ENCODE assay signal across 22 cellular contexts in the genomic region with DNA sequence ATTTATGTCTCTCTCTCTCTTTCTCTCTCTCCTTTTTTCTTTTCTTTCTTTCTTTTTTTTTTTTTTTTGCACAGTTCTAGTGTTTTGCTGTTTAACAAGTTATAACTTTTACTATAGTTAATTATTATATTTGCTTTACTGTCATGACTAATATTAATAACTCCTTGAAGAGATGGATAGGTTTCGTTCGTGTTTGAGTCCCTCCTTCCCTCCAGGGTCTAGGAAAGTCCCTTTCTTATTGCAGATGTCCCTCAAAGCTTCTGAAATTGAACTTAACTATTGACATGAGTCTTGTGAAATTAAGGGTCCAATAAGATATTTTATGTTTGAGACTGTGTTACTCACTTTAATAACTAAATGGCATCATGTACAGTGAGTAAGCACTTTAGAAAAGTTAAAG.
DNase-seq lines count a peak whose midpoint lies in the region; ATAC-seq and TF ChIP-seq lines count a peak whose summit lies in the region.
"Had no signal": no experiment of that assay in that cellular context is flagged by ENCODE, and none has a peak within 500 bp of the region (broad histone marks: within the 10 kb centered on the region; RNA-seq: fewer than 3 reads in every experiment).

No MANE protein-coding gene starts in this region.

- 53 to 74% methylated on average over 2 of the region's 2 CpGs for WGBS in gastroesophageal sphincter (ENCODE audit: low coverage in 1 of 2), 2 donors
- no CpG with 5 or more reads among the region's 2 CpGs for WGBS in H9 (ENCODE audit: extremely low coverage, insufficient read length, low lambda C conversion rate)
- 38 to 71% (median 51%) methylated on average over 2 of the region's 2 CpGs for WGBS in adrenal gland, 4 donors

- no peak overlapping the region for H3T11ph ChIP-seq in H9 (ENCODE audit: low read length)

- H3K4me3 ChIP-seq in gastroesophageal sphincter (no peak overlapping the region), adrenal gland (no peak overlapping the region)
- H3K4me3 ChIP-seq: lung, vagina had no signal

- TF ChIP-seq CTCF in gastroesophageal sphincter (IDR thresholded peaks at IDR 0.05) (no peak), H9 (conservative IDR thresholded peaks at IDR 0.05) (no peak), adrenal gland (IDR thresholded peaks at IDR 0.05) (no peak)

- H3K4me3 Mint-ChIP-seq in H9: no peak overlapping the region
- H3K4me3 Mint-ChIP-seq: stimulated activated naive CD8-positive, alpha-beta T cell treated with anti-CD3 and anti-CD28 coated beads, Interleukin-15, Interleukin-2, amounts not matched to agents 100 ng/mL and 50 ng/mL, for 24 hours had no signal

- no peaks in the 10 kb centered on the region for H3K23me2 ChIP-seq in H9 (ENCODE audit: insufficient read length, low read depth, low read length, poor library complexity, severe bottlenecking)

- peaks cover 5 to 17% of the 10 kb centered on the region in 2 experiments; a peak in 3 of 5 replicates for H3K9me3 Mint-ChIP-seq in H9

- no peak overlapping the region for H3K9ac ChIP-seq in H9 (ENCODE audit: extremely low read depth, insufficient read length, low read length)

- peaks cover 20 to 28% (median 23%) of the 10 kb centered on the region in 3 experiments for H3K36me3 Mint-ChIP-seq in H9 (ENCODE audit: insufficient read depth in 1 of 3, low read depth in 3 of 3)
- H3K36me3 Mint-ChIP-seq: naive B cell had no signal

- intact Hi-C loops in adrenal gland (cut with DNase I): no loop called here

- no peak overlapping the region for H3K4me2 ChIP-seq in H9 (ENCODE audit: insufficient read depth, insufficient read length, low read length)

- no peak overlapping the region for H2AK5ac ChIP-seq in H9 (ENCODE audit: insufficient read length, low read length)

- no peak overlapping the region for H2BK5ac ChIP-seq in H9 (ENCODE audit: insufficient read length, low read length)

- no peak overlapping the region for H3K27ac Mint-ChIP-seq in H9
- H3K27ac Mint-ChIP-seq: naive B cell; stimulated activated naive CD8-positive, alpha-beta T cell treated with anti-CD3 and anti-CD28 coated beads, Interleukin-15, Interleukin-2, amounts not matched to agents 100 ng/mL and 50 ng/mL, for 24 hours had no signal

- TF ChIP-seq POLR2A in GM18505 (IDR thresholded peaks at IDR 0.05; ENCODE audit: borderline replicate concordance, extremely low read depth, insufficient read depth, insufficient read length) (no peak), gastroesophageal sphincter (IDR thresholded peaks at IDR 0.05) (no peak), adrenal gland (IDR thresholded peaks at IDR 0.05) (no peak)

- ATAC-seq in GM18505 (IDR thresholded peaks at IDR 0.05; ENCODE audit: unreplicated experiment) (peak; percentile 57), GM19395 (IDR thresholded peaks at IDR 0.05; ENCODE audit: unreplicated experiment) (peak; percentile 71), HG02973 (IDR thresholded peaks at IDR 0.05; ENCODE audit: unreplicated experiment) (peak; percentile 52), gastroesophageal sphincter (no peak)
- ATAC-seq: foreskin keratinocyte had no signal

- no peaks in the 10 kb centered on the region for H3K27me3 ChIP-seq in gastroesophageal sphincter
- no peaks in the 10 kb centered on the region for H3K27me3 ChIP-seq in H9 (ENCODE audit: insufficient read depth, low read length)
- H3K27me3 ChIP-seq in adrenal gland: no peaks in the 10 kb centered on the region
- H3K27me3 ChIP-seq: foreskin keratinocyte, vagina had no signal

- DNase-seq in NCI-H1694 treated with DMSO at 0.1 percent for 48 hours (lab: John Stamatoyannopoulos, UW) (no peak), H9 (no peak), adrenal gland (no peak)
- no peak for DNase-seq in activated CD4-positive, CD25-positive, alpha-beta regulatory T cell (lab: John Stamatoyannopoulos, UW)
- DNase-seq: activated CD8-positive, alpha-beta memory T cell treated with anti-CD3 and anti-CD28 coated beads for 24 hours; Calu3; foreskin keratinocyte; GF-D8; HCEC 1CT; IMR-90; naive B cell; NCI-H2081 treated with DMSO at 0.1 percent for 48 hours; NCI-H69; SW 1271; WERI-Rb-1 had no signal

- H4K91ac ChIP-seq in H9 (ENCODE audit: insufficient read length, low read depth, low read length): no peak overlapping the region

- H4K5ac ChIP-seq in H9 (ENCODE audit: insufficient read length, low read depth, low read length): no peak overlapping the region

- H3K27me3 Mint-ChIP-seq in H9 (ENCODE audit: low read depth): no peaks in the 10 kb centered on the region
- H3K27me3 Mint-ChIP-seq: naive B cell; stimulated activated naive CD8-positive, alpha-beta T cell treated with anti-CD3 and anti-CD28 coated beads, Interleukin-15, Interleukin-2, amounts not matched to agents 100 ng/mL and 50 ng/mL, for 24 hours had no signal

- no peak overlapping the region for H2BK12ac ChIP-seq in H9 (ENCODE audit: insufficient read length, low read depth, low read length)

- H3K14ac ChIP-seq in H9 (ENCODE audit: insufficient read depth, low read length): no peak overlapping the region

- H2BK15ac ChIP-seq in H9 (ENCODE audit: low read depth, low read length): no peak overlapping the region

- peaks cover 2% of the 10 kb centered on the region in 2 experiments; a peak in 1 of 4 replicates for H3K4me1 Mint-ChIP-seq in H9
- H3K4me1 Mint-ChIP-seq: naive B cell had no signal

- no peak overlapping the region for H2BK20ac ChIP-seq in H9 (ENCODE audit: low read depth, low read length, poor library complexity, severe bottlenecking)

- H2BK120ac ChIP-seq in H9 (ENCODE audit: low read depth, low read length, poor library complexity, severe bottlenecking): no peak overlapping the region

- H3K36me3 ChIP-seq in gastroesophageal sphincter (no peaks in the 10 kb centered on the region), adrenal gland (replicated peaks in 1 of 2) (no peaks in the 10 kb centered on the region)
- H3K36me3 ChIP-seq: vagina, WERI-Rb-1 had no signal

- peaks cover 3% of the 10 kb centered on the region; the same call in 1 of the 2 replicates for H3K79me2 ChIP-seq in H9 (ENCODE audit: insufficient read depth, low read length)

- no peak overlapping the region for H3K56ac ChIP-seq in H9 (ENCODE audit: insufficient read length, low read depth, low read length)

- H3K9me3 ChIP-seq in gastroesophageal sphincter (no peaks in the 10 kb centered on the region), H9 (ENCODE audit: control insufficient read depth, low read depth, low read length) (no peaks in the 10 kb centered on the region), adrenal gland (replicated peaks in 1 of 3) (no peaks in the 10 kb centered on the region)
- H3K9me3 ChIP-seq: vagina had no signal

- no peak overlapping the region for H3K4ac ChIP-seq in H9 (ENCODE audit: low read depth, low read length)

- H4K8ac ChIP-seq in H9 (replicated peaks; ENCODE audit: insufficient read length, low read depth, low read length): no peak overlapping the region

- H3K18ac ChIP-seq in H9 (ENCODE audit: insufficient read length, low read depth, low read length): no peak overlapping the region

- no peak overlapping the region for H3K23ac ChIP-seq in H9 (ENCODE audit: insufficient read length, low read depth, low read length)

- H3K79me1 ChIP-seq in H9 (ENCODE audit: insufficient read depth, low read depth, low read length, poor library complexity, severe bottlenecking): no peaks in the 10 kb centered on the region

- no peak for TF ChIP-seq EP300 in gastroesophageal sphincter (IDR thresholded peaks at IDR 0.05)

- H3K27ac ChIP-seq in gastroesophageal sphincter (peak overlapping the region in 3 of 4 donors; percentile 8 to 56 (median 33)), H9 (ENCODE audit: insufficient read length, low read depth, low read length) (no peak overlapping the region), adrenal gland (peak overlapping the region in 2 of 5 donors; percentile 2 to 29)
- H3K27ac ChIP-seq: foreskin keratinocyte, vagina, WERI-Rb-1 had no signal

- H4K20me1 ChIP-seq in H9 (ENCODE audit: control insufficient read depth, insufficient read depth, insufficient read length): no peaks in the 10 kb centered on the region

- H2AFZ ChIP-seq in H9 (ENCODE audit: low read length): no peak overlapping the region

- H3K4me1 ChIP-seq in gastroesophageal sphincter (peaks cover 5 to 48% (median 20%) of the 10 kb centered on the region in 3 donors), H9 (ENCODE audit: insufficient read depth, low read length) (no peaks in the 10 kb centered on the region), adrenal gland (replicated peaks in 1 of 2) (peaks cover 33 to 41% of the 10 kb centered on the region in 2 donors)
